Comparison of ENCODE assay signal across 22 cellular contexts in the genomic region with DNA sequence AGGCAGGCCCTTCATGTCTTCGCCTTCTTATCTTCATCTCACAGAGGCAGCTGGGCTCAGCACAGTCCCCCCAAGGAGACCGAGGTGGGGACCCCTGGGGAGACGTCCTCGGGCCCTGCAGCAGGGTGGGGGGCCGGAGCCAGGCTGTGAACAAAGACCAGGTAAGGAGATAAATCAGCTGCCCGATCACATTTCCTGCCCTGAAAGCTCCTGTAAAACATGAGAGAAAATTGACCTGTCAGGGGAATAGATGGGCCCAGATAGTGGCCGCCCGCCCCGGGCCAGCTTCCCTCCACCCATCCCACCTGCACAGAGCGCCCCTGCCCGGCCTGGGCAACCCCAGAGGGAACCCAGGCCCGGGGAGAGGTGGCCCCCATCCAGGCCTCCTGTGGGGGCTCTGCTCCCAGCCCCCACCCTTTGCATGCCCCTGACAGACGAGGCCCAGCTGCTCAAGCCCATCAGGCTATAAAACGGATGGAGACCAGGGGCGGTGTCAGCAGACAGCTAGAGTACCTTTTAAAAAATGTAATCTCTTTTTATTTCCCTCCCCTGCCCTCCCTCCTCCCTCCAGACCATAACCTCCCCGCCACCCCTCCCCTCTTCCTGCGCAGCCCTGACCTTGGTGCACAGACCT.
"Had no signal": no experiment of that assay in that cellular context is flagged by ENCODE, and none has a peak within 500 bp of the region (broad histone marks: within the 10 kb centered on the region; RNA-seq: fewer than 3 reads in every experiment).

No MANE protein-coding gene starts in this region.

- H3K27ac ChIP-seq: RWPE1, WERI-Rb-1 had no signal

- DNase-seq: activated CD4-positive, alpha-beta T cell treated with anti-CD3 and anti-CD28 coated beads for 36 hours; activated CD8-positive, alpha-beta memory T cell treated with anti-CD3 and anti-CD28 coated beads, Interleukin-2, amount 50 U/mL, for 4 hours; activated CD8-positive, alpha-beta T cell treated with anti-CD3 and anti-CD28 coated beads for 36 hours; activated gamma-delta T cell treated with Interleukin-2 at 50 U/mL for 16 hours; activated naive CD4-positive, alpha-beta T cell treated with anti-CD3 and anti-CD28 coated beads, Interleukin-2, amount 10 ng/mL, durations not matched to agents 7 days and 5 days; activated naive CD8-positive, alpha-beta T cell treated with anti-CD3 and anti-CD28 coated beads for 36 hours; activated T-cell treated with anti-CD3 and anti-CD28 coated beads, Interleukin-2, amount 50 U/mL, for 72 hours; adrenal gland; anterior cingulate cortex; Kasumi-1; NCI-H1048; NCI-H1694 treated with DMSO at 0.1 percent for 48 hours; NCI-H2029 treated with DMSO at 0.1 percent for 48 hours; NCI-H345; NCI-H510A; NCI-H526 treated with DMSO at 0.1 percent for 48 hours; NCI-H82; SHP77; T-helper 1 cell; WERI-Rb-1 had no signal

- H3K36me3 ChIP-seq: adrenal gland, WERI-Rb-1 had no signal

- H3K27ac Mint-ChIP-seq: activated CD4-positive, alpha-beta T cell treated with anti-CD3 and anti-CD28 coated beads for 36 hours; activated CD8-positive, alpha-beta T cell treated with anti-CD3 and anti-CD28 coated beads for 36 hours; activated naive CD4-positive, alpha-beta T cell treated with anti-CD3 and anti-CD28 coated beads, Interleukin-2, amount 10 ng/mL, durations not matched to agents 7 days and 5 days; activated naive CD8-positive, alpha-beta T cell treated with anti-CD3 and anti-CD28 coated beads for 36 hours; activated T-cell treated with anti-CD3 and anti-CD28 coated beads, Interleukin-2, amount 50 U/mL, for 72 hours; activated T-helper 2 cell treated with anti-CD3 and anti-CD28 coated beads, Interferon-gamma antibody, Interleukin-2, Interleukin-4, amounts not matched to agents 10 μg/mL and 5 μg/mL and 100 μg/mL, durations not matched to agents 14 hours and 24 hours and 36 hours had no signal

- H3K4me3 ChIP-seq: adrenal gland had no signal

- H3K4me3 Mint-ChIP-seq: activated CD4-positive, alpha-beta T cell treated with anti-CD3 and anti-CD28 coated beads for 36 hours; activated CD8-positive, alpha-beta T cell treated with anti-CD3 and anti-CD28 coated beads for 36 hours; activated naive CD4-positive, alpha-beta T cell treated with anti-CD3 and anti-CD28 coated beads, Interleukin-2, amount 10 ng/mL, durations not matched to agents 7 days and 5 days; activated naive CD8-positive, alpha-beta T cell treated with anti-CD3 and anti-CD28 coated beads for 36 hours; activated T-cell treated with anti-CD3 and anti-CD28 coated beads, Interleukin-2, amount 50 U/mL, for 72 hours had no signal

- H3K27me3 ChIP-seq: adrenal gland had no signal

- ATAC-seq: activated CD4-positive, alpha-beta T cell treated with anti-CD3 and anti-CD28 coated beads for 36 hours; activated CD8-positive, alpha-beta T cell treated with anti-CD3 and anti-CD28 coated beads for 36 hours; activated T-cell treated with anti-CD3 and anti-CD28 coated beads, Interleukin-2, amount 50 U/mL, for 72 hours had no signal

- H3K9me3 Mint-ChIP-seq: activated CD8-positive, alpha-beta T cell treated with anti-CD3 and anti-CD28 coated beads for 36 hours; activated naive CD4-positive, alpha-beta T cell treated with anti-CD3 and anti-CD28 coated beads, Interleukin-2, amount 10 ng/mL, durations not matched to agents 7 days and 5 days; activated naive CD8-positive, alpha-beta T cell treated with anti-CD3 and anti-CD28 coated beads for 36 hours; activated T-cell treated with anti-CD3 and anti-CD28 coated beads, Interleukin-2, amount 50 U/mL, for 72 hours; activated T-helper 2 cell treated with anti-CD3 and anti-CD28 coated beads, Interferon-gamma antibody, Interleukin-2, Interleukin-4, amounts not matched to agents 10 μg/mL and 5 μg/mL and 100 μg/mL, durations not matched to agents 14 hours and 24 hours and 36 hours had no signal

- H3K36me3 Mint-ChIP-seq: activated naive CD4-positive, alpha-beta T cell treated with anti-CD3 and anti-CD28 coated beads, Interleukin-2, amount 10 ng/mL, durations not matched to agents 7 days and 5 days; activated naive CD8-positive, alpha-beta T cell treated with anti-CD3 and anti-CD28 coated beads for 36 hours had no signal

- H3K9me3 ChIP-seq: adrenal gland had no signal
